In the genomic region with DNA sequence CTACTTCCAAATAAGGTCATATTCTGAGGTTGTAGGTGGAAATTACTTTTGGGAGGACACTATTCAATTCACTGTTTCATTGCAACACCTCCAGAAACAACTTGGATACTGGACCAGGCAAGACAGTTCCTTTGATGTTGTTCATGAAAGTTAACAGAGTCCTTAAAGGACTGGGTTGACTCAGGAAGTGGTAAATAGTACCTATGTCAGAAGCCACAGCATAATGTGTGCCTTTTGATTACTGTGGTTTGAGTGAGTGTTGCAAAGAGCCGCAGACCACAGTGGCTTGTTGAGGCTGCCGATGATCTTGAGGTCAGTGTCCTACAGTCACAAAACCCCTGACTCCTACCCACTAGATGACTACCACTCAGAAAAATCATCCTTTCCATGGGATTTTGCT, we compare ENCODE assay signal across 8 cellular contexts. TPM values are rescaled to one million over a fixed set of nuclear protein-coding genes. Genes with fewer than 3 reads are reported as not detected.
DNase-seq lines count a peak whose midpoint lies in the region; ATAC-seq and TF ChIP-seq lines count a peak whose summit lies in the region.

No MANE protein-coding gene starts in this region.

- peaks cover 10% of the 10 kb centered on the region for H3K36me3 Mint-ChIP-seq in effector memory CD8-positive, alpha-beta T cell (ENCODE audit: insufficient read depth)
- H3K36me3 Mint-ChIP-seq in nephron progenitor cell (ENCODE audit: low read depth) (no peaks in the 10 kb centered on the region), WTC11 (no peaks in the 10 kb centered on the region)

- H3K27ac Mint-ChIP-seq in effector memory CD8-positive, alpha-beta T cell = peak overlapping the region; percentile 68 to 82
- no peak overlapping the region for H3K27ac Mint-ChIP-seq in nephron progenitor cell
- H3K27ac Mint-ChIP-seq in WTC11 = no peak overlapping the region

- H3K4me1 ChIP-seq in ovary (ENCODE audit: insufficient read depth) = no peaks in the 10 kb centered on the region

- no peaks in the 10 kb centered on the region for H3K27me3 ChIP-seq in ovary

- peak overlapping the region; percentile 63 to 72 for H3K4me3 Mint-ChIP-seq in effector memory CD8-positive, alpha-beta T cell
- H3K4me3 Mint-ChIP-seq in nephron progenitor cell (no peak overlapping the region), WTC11 (no peak overlapping the region)

- POLR2A ChIA-PET in WTC11 (lab: Charles Lee) = no interaction called here

- peak; percentile 37 for DNase-seq in T-helper 22 cell (ENCODE audit: low read depth)
- peak; percentile 61 to 67 (median 65) for DNase-seq in effector memory CD8-positive, alpha-beta T cell
- DNase-seq in nephron progenitor cell = no peak
- DNase-seq in WTC11 (ENCODE audit: low spot score) = no peak
- no peak for DNase-seq in NCI-H128 (lab: John Stamatoyannopoulos, UW; ENCODE audit: unreplicated experiment)
- DNase-seq in ovary = no peak

- H3K4me1 Mint-ChIP-seq in effector memory CD8-positive, alpha-beta T cell (ENCODE audit: low read depth in 2 of 2) = peaks cover 15 to 21% of the 10 kb centered on the region in 2 donors
- H3K4me1 Mint-ChIP-seq in nephron progenitor cell = no peaks in the 10 kb centered on the region
- H3K4me1 Mint-ChIP-seq in WTC11 = no peaks in the 10 kb centered on the region

- H3K9me3 Mint-ChIP-seq in effector memory CD8-positive, alpha-beta T cell = no peaks in the 10 kb centered on the region
- H3K9me3 Mint-ChIP-seq in nephron progenitor cell (peaks cover 4% of the 10 kb centered on the region), WTC11 (peaks cover 10% of the 10 kb centered on the region; the same call in 1 of the 2 replicates)

- TF ChIP-seq EP300 in ovary (IDR thresholded peaks at IDR 0.05) = no peak

- ATAC-seq in GM19035 (IDR thresholded peaks at IDR 0.05; ENCODE audit: unreplicated experiment) = peak; percentile 97
- ATAC-seq in HG03064 (IDR thresholded peaks at IDR 0.05; ENCODE audit: low read depth, unreplicated experiment) = peak; percentile 91
- ATAC-seq in effector memory CD8-positive, alpha-beta T cell (replicated peaks) = peak; percentile 99
- no peak for ATAC-seq in WTC11

- CTCF ChIA-PET in WTC11 (lab: Charles Lee) = no interaction called here

- TF ChIP-seq POLR2A in ovary (IDR thresholded peaks at IDR 0.05) = no peak

- H3K27me3 Mint-ChIP-seq in effector memory CD8-positive, alpha-beta T cell = peaks cover 50 to 85% of the 10 kb centered on the region in 2 donors
- H3K27me3 Mint-ChIP-seq in nephron progenitor cell (ENCODE audit: low read depth, poor library complexity) (peaks cover 8% of the 10 kb centered on the region), WTC11 (ENCODE audit: low read depth) (no peaks in the 10 kb centered on the region)

- no peak overlapping the region for H3K27ac ChIP-seq in ovary

- peaks cover 0 to 4% of the 10 kb centered on the region in 2 donors for H3K9me3 ChIP-seq in ovary

- no peaks in the 10 kb centered on the region for H3K36me3 ChIP-seq in ovary

- H3K4me3 ChIP-seq in ovary = no peak overlapping the region

- 91 to 94% (median 91%) methylated on average over 2 of the region's 2 CpGs for WGBS in ovary, 3 donors

- intact Hi-C loops in ovary (cut with DNase I) = no loop called here

- TF ChIP-seq CTCF in nephron progenitor cell (IDR thresholded peaks at IDR 0.05) (no peak), WTC11 (IDR thresholded peaks at IDR 0.05) (no peak), ovary (IDR thresholded peaks at IDR 0.05) (no peak)

TF ChIP-seq in WTC11, 78 proteins besides CTCF, POLR2A, EP300 and RAD21:
- no peak for TF ChIP-seq NFATC4 (CRISPR knock-in tag; IDR thresholded peaks at IDR 0.05)
- no peak for TF ChIP-seq ATF2 (CRISPR knock-in tag; IDR thresholded peaks at IDR 0.05; ENCODE audit: borderline replicate concordance, low read depth)
- no peak for TF ChIP-seq CREB1 (CRISPR knock-in tag; IDR thresholded peaks at IDR 0.05)
- TF ChIP-seq NR2C2 (CRISPR knock-in tag; IDR thresholded peaks at IDR 0.05) = no peak
- TF ChIP-seq SP1 (CRISPR knock-in tag; conservative IDR thresholded peaks at IDR 0.05) = no peak
- TF ChIP-seq ZNF232 (CRISPR knock-in tag; IDR thresholded peaks at IDR 0.05) = no peak
- TF ChIP-seq ATF1 (CRISPR knock-in tag; IDR thresholded peaks at IDR 0.05) = no peak
- TF ChIP-seq NR1H2 (CRISPR knock-in tag; IDR thresholded peaks at IDR 0.05) = no peak
- TF ChIP-seq PRRX2 (CRISPR knock-in tag; IDR thresholded peaks at IDR 0.05) = no peak
- TF ChIP-seq JAZF1 (CRISPR knock-in tag; IDR thresholded peaks at IDR 0.05) = no peak
- TF ChIP-seq, protein P1, sequence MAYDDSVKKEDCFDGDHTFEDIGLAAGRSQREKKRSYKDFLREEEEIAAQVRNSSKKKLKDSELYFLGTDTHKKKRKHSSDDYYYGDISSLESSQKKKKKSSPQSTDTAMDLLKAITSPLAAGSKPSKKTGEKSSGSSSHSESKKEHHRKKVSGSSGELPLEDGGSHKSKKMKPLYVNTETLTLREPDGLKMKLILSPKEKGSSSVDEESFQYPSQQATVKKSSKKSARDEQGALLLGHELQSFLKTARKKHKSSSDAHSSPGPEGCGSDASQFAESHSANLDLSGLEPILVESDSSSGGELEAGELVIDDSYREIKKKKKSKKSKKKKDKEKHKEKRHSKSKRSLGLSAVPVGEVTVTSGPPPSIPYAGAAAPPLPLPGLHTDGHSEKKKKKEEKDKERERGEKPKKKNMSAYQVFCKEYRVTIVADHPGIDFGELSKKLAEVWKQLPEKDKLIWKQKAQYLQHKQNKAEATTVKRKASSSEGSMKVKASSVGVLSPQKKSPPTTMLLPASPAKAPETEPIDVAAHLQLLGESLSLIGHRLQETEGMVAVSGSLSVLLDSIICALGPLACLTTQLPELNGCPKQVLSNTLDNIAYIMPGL (CRISPR knock-in tag; IDR thresholded peaks at IDR 0.05) = no peak
- no peak for TF ChIP-seq ELF4 (CRISPR knock-in tag; IDR thresholded peaks at IDR 0.05; ENCODE audit: low read depth)
TF ChIP-seq in WTC11: peak in this region for 0.

RNA-seq across cellular contexts. Expression of gene IL20RA, which starts 10.9 kb away (rescaled TPM):
- total RNA-seq in WTC11 (2021) (0.78 to 1.3 TPM (median 1.2 TPM) in 3 replicates), ovary (10 to 100 TPM in 1 of 7 donors, 1 to 10 TPM in 6; 2.6 to 19.3 (median 5.9) TPM)
- polyA plus RNA-seq in ovary = 1 to 10 TPM; 2.2 to 5.8 TPM

Comparison
In these comparisons a context has a peak if more than half of its experiments do, and no peak if none do; other contexts are left out.
1. DNase-seq: peak in T-helper 22 cell (single experiment) and effector memory CD8-positive, alpha-beta T cell (3 of 3); none in nephron progenitor cell (single experiment), WTC11 (single experiment), NCI-H128 (single experiment) and ovary (0 of 5).
2. H3K27ac Mint-ChIP-seq: peak in effector memory CD8-positive, alpha-beta T cell (2 of 2); none in nephron progenitor cell (single experiment) and WTC11 (single experiment).
3. H3K4me3 Mint-ChIP-seq: peak in effector memory CD8-positive, alpha-beta T cell (2 of 2); none in nephron progenitor cell (single experiment) and WTC11 (single experiment).